In genomic region chr6:112036088-112036637, GRCh38 we compare ENCODE assay signal across 16 cellular contexts. TPM values are rescaled to one million over a fixed set of nuclear protein-coding genes. Genes with fewer than 3 reads are reported as not detected.
DNase-seq lines count a peak whose midpoint lies in the region; ATAC-seq and TF ChIP-seq lines count a peak whose summit lies in the region.
"Had no signal": no experiment of that assay in that cellular context is flagged by ENCODE, and none has a peak within 500 bp of the region (broad histone marks: within the 10 kb centered on the region; RNA-seq: fewer than 3 reads in every experiment).

No MANE protein-coding gene starts in this region.

- H3K4me1 ChIP-seq in IMR-90 (ENCODE audit: control insufficient read depth, insufficient read depth, low read length): peaks cover 6% of the 10 kb centered on the region
- H3K4me1 ChIP-seq in esophagus muscularis mucosa: peaks cover 13 to 24% (median 16%) of the 10 kb centered on the region in 4 donors
- H3K4me1 ChIP-seq: BLaER1, Peyer's patch had no signal

- no peak overlapping the region for H2BK20ac ChIP-seq in IMR-90 (ENCODE audit: low read depth, low read length)

- POLR2A ChIA-PET in activated CD4-positive, alpha-beta T cell treated with anti-CD3 and anti-CD28 coated beads for 36 hours (lab: Charles Lee): interaction anchor here (0.6 to 1.2 kb wide), 3 partner anchors 162 to 313 kb away, joined by 3 read pairs; no protein-coding TSS in a partner anchor
- POLR2A ChIA-PET in IMR-90 (lab: Charles Lee; ENCODE audit: unreplicated experiment): no interaction called here

- H3K9ac ChIP-seq in IMR-90 (ENCODE audit: low read depth, low read length): no peak overlapping the region
- H3K9ac ChIP-seq: BLaER1, KMS-11 had no signal

- H3K9me3 ChIP-seq in IMR-90 (ENCODE audit: control insufficient read depth, insufficient read depth, low read length) (no peaks in the 10 kb centered on the region), esophagus muscularis mucosa (no peaks in the 10 kb centered on the region)
- H3K9me3 ChIP-seq: BLaER1, neutrophil, Peyer's patch had no signal

- peak overlapping the region; percentile 18 for H2AK9ac ChIP-seq in IMR-90 (replicated peaks; ENCODE audit: low read depth, low read length, poor library complexity)

- dilution Hi-C loops in IMR-90 (cut with HindIII; ENCODE audit: low sequenced_read_pairs, unreplicated experiment): no loop called here

- H3K79me1 ChIP-seq in IMR-90 (ENCODE audit: low read depth in 1 of 2, low read length in 2 of 2): no peaks in the 10 kb centered on the region

- H3K18ac ChIP-seq in IMR-90 (ENCODE audit: low read depth, low read length): no peak overlapping the region

- H3K9me3 Mint-ChIP-seq in activated CD4-positive, alpha-beta T cell treated with anti-CD3 and anti-CD28 coated beads for 36 hours (ENCODE audit: low read depth): no peaks in the 10 kb centered on the region
- H3K9me3 Mint-ChIP-seq in stimulated activated effector memory CD8-positive, alpha-beta T cell treated with anti-CD3 and anti-CD28 coated beads, Interleukin-12 subunit alpha, Interleukin-12 subunit beta, amount 100 ng/mL, for 72 hours: no peaks in the 10 kb centered on the region

- CTCF ChIA-PET in activated CD4-positive, alpha-beta T cell treated with anti-CD3 and anti-CD28 coated beads for 36 hours (lab: Charles Lee): interaction anchor here (0.8 to 2.0 kb wide), 9 partner anchors 10 to 377 kb away, joined by 3 to 13 read pairs (median 3); no protein-coding TSS in a partner anchor
- CTCF ChIA-PET in IMR-90 (lab: Yijun Ruan, JAX): interaction anchor here (0.6 to 1.2 kb wide), 2 partner anchors 18 to 126 kb away, joined by 3 to 4 read pairs; no protein-coding TSS in a partner anchor

- H3K27ac ChIP-seq in IMR-90 (ENCODE audit: insufficient read depth, low read length): no peak overlapping the region
- H3K27ac ChIP-seq in esophagus muscularis mucosa (replicated peaks in 1 of 4): peak overlapping the region; percentile 2 to 76 (median 44)
- H3K27ac ChIP-seq: 22Rv1, BLaER1, KMS-11, neutrophil had no signal

- H2AFZ ChIP-seq in IMR-90 (replicated peaks; ENCODE audit: low read length, poor library complexity): no peak overlapping the region

- TF ChIP-seq POLR2A in IMR-90 (IDR thresholded peaks at IDR 0.05; ENCODE audit: low read depth, low read length) (no peak), esophagus muscularis mucosa (IDR thresholded peaks at IDR 0.05; ENCODE audit: low read depth) (no peak)

- no peak for TF ChIP-seq RAD21 in IMR-90 (IDR thresholded peaks at IDR 0.05; ENCODE audit: low read length)

- H2BK15ac ChIP-seq in IMR-90 (ENCODE audit: low read depth, low read length): no peak overlapping the region

- DNase-seq in activated CD4-positive, alpha-beta T cell treated with anti-CD3 and anti-CD28 coated beads for 36 hours: peak; percentile 64
- no peak for DNase-seq in activated CD4-positive, alpha-beta T cell treated with anti-CD3 and anti-CD28 coated beads for 1 hour
- DNase-seq in IMR-90: no peak
- no peak for DNase-seq in esophagus muscularis mucosa (ENCODE audit: extremely low spot score)
- no peak for DNase-seq in stimulated activated effector memory CD8-positive, alpha-beta T cell treated with anti-CD3 and anti-CD28 coated beads, Interleukin-12 subunit alpha, Interleukin-12 subunit beta, amount 100 ng/mL, for 72 hours (ENCODE audit: low spot score in 2 of 2)
- DNase-seq in left lobe of liver (ENCODE audit: low spot score): no peak
- no peak for DNase-seq in RPMI8226
- DNase-seq: DMS153, head of caudate nucleus, NCI-H1105, Peyer's patch had no signal

- H3K36me3 ChIP-seq in IMR-90 (ENCODE audit: control insufficient read depth, insufficient read depth, low read length) (no peaks in the 10 kb centered on the region), esophagus muscularis mucosa (no peaks in the 10 kb centered on the region)
- H3K36me3 ChIP-seq: BLaER1, neutrophil, Peyer's patch had no signal

- H3K23ac ChIP-seq in IMR-90 (ENCODE audit: low read depth, low read length): no peak overlapping the region

- in situ Hi-C loops in IMR-90 (cut with MboI; ENCODE audit: low sequenced_read_pairs): loop anchor here (25.0 kb wide), 2 partner anchors 674 to 999 kb away; no protein-coding TSS in a partner anchor

- no TSS peak for BruUV-seq in IMR-90 (replicated peaks; lab: Mats Ljungman, UMichigan)

- H3K4me2 ChIP-seq in IMR-90 (ENCODE audit: low read depth, low read length): no peak overlapping the region
- H3K4me2 ChIP-seq: BLaER1, KMS-11 had no signal

- H3K27me3 Mint-ChIP-seq in activated CD4-positive, alpha-beta T cell treated with anti-CD3 and anti-CD28 coated beads for 36 hours: no peaks in the 10 kb centered on the region

- no peak overlapping the region for H2BK120ac ChIP-seq in IMR-90 (ENCODE audit: low read depth, low read length)

- no peak overlapping the region for H3K56ac ChIP-seq in IMR-90 (ENCODE audit: extremely low read depth, insufficient read depth, low read length)

- H3K36me3 Mint-ChIP-seq in activated CD4-positive, alpha-beta T cell treated with anti-CD3 and anti-CD28 coated beads for 36 hours (ENCODE audit: low read depth): no peaks in the 10 kb centered on the region
- H3K36me3 Mint-ChIP-seq in stimulated activated effector memory CD8-positive, alpha-beta T cell treated with anti-CD3 and anti-CD28 coated beads, Interleukin-12 subunit alpha, Interleukin-12 subunit beta, amount 100 ng/mL, for 72 hours: no peaks in the 10 kb centered on the region

- H3K4me3 ChIP-seq in IMR-90 (ENCODE audit: insufficient read depth, low read depth, low read length) (no peak overlapping the region), esophagus muscularis mucosa (no peak overlapping the region)
- H3K4me3 ChIP-seq: BLaER1, Peyer's patch had no signal

- no peak overlapping the region for H3K14ac ChIP-seq in IMR-90 (replicated peaks; ENCODE audit: low read depth, low read length)

- intact Hi-C loops in activated CD4-positive, alpha-beta T cell treated with anti-CD3 and anti-CD28 coated beads for 36 hours (cut with DNase I, micrococcal nuclease): loop anchor here in 1 of 2 experiments (10.0 kb wide), 1 partner anchor 881 kb away; no protein-coding TSS in a partner anchor
- intact Hi-C loops in IMR-90 (cut with micrococcal nuclease): no loop called here
- intact Hi-C loops in esophagus muscularis mucosa (cut with DNase I): no loop called here

- H3K27me3 ChIP-seq in IMR-90 (ENCODE audit: control insufficient read depth, insufficient read depth, low read length) (peaks cover 10% of the 10 kb centered on the region), esophagus muscularis mucosa (no peaks in the 10 kb centered on the region)
- H3K27me3 ChIP-seq: BLaER1, neutrophil, Peyer's patch had no signal

- H2BK5ac ChIP-seq in IMR-90 (ENCODE audit: low read depth, low read length, poor library complexity, severe bottlenecking): no peak overlapping the region

- H4K91ac ChIP-seq in IMR-90 (ENCODE audit: insufficient read depth, low read depth, low read length): no peak overlapping the region

- ATAC-seq in activated CD4-positive, alpha-beta T cell treated with anti-CD3 and anti-CD28 coated beads for 36 hours: peak; percentile 66
- ATAC-seq in IMR-90 (ENCODE audit: low read depth) (no peak), GM21576 (IDR thresholded peaks at IDR 0.05; ENCODE audit: unreplicated experiment) (no peak), left lobe of liver (no peak)
- peak; percentile 64 for ATAC-seq in stimulated activated effector memory CD8-positive, alpha-beta T cell treated with anti-CD3 and anti-CD28 coated beads, Interleukin-12 subunit alpha, Interleukin-12 subunit beta, amount 100 ng/mL, for 72 hours

- peaks cover 13% of the 10 kb centered on the region; the same call in 1 of the 2 replicates for H3K9me1 ChIP-seq in IMR-90 (ENCODE audit: insufficient read depth, low read length)

- H3K4me3 Mint-ChIP-seq in activated CD4-positive, alpha-beta T cell treated with anti-CD3 and anti-CD28 coated beads for 36 hours: no peak overlapping the region
- H3K4me3 Mint-ChIP-seq in stimulated activated effector memory CD8-positive, alpha-beta T cell treated with anti-CD3 and anti-CD28 coated beads, Interleukin-12 subunit alpha, Interleukin-12 subunit beta, amount 100 ng/mL, for 72 hours: no peak overlapping the region

- H4K8ac ChIP-seq in IMR-90 (ENCODE audit: low read depth in 2 of 2, low read length in 2 of 2): no peak overlapping the region

- no peak for TF ChIP-seq CTCF in IMR-90 (conservative IDR thresholded peaks at IDR 0.05; ENCODE audit: low read depth, low read length)
- no peak for TF ChIP-seq CTCF in esophagus muscularis mucosa (IDR thresholded peaks at IDR 0.05)

- H3K27ac Mint-ChIP-seq in activated CD4-positive, alpha-beta T cell treated with anti-CD3 and anti-CD28 coated beads for 36 hours: peak overlapping the region; percentile 83
- no peak overlapping the region for H3K27ac Mint-ChIP-seq in stimulated activated effector memory CD8-positive, alpha-beta T cell treated with anti-CD3 and anti-CD28 coated beads, Interleukin-12 subunit alpha, Interleukin-12 subunit beta, amount 100 ng/mL, for 72 hours

- WGBS in IMR-90 (ENCODE audit: extremely low coverage in 2 of 2, insufficient read length in 1 of 2), 2 experiments: 100% methylated on average over 1 of the region's 4 CpGs; no CpG with 5 or more reads in 1 of the 2 experiments
- WGBS in esophagus muscularis mucosa: 92% methylated on average over 4 of the region's 4 CpGs

- peaks cover 82% of the 10 kb centered on the region for H3K4me1 Mint-ChIP-seq in activated CD4-positive, alpha-beta T cell treated with anti-CD3 and anti-CD28 coated beads for 36 hours
- H3K4me1 Mint-ChIP-seq in stimulated activated effector memory CD8-positive, alpha-beta T cell treated with anti-CD3 and anti-CD28 coated beads, Interleukin-12 subunit alpha, Interleukin-12 subunit beta, amount 100 ng/mL, for 72 hours: peaks cover 18% of the 10 kb centered on the region

- TF ChIP-seq EP300 in esophagus muscularis mucosa (IDR thresholded peaks at IDR 0.05): no peak

- no peak overlapping the region for H4K5ac ChIP-seq in IMR-90 (ENCODE audit: low read depth, low read length)

- no peaks in the 10 kb centered on the region for H4K20me1 ChIP-seq in IMR-90 (ENCODE audit: insufficient read depth, low read length)
- H4K20me1 ChIP-seq: BLaER1 had no signal

- no peak overlapping the region for H2AK5ac ChIP-seq in IMR-90 (ENCODE audit: low read depth, low read length)

- H3K4ac ChIP-seq in IMR-90 (ENCODE audit: low read depth, low read length): no peak overlapping the region; the same call in 1 of the 2 replicates

RNA-seq across cellular contexts. Expression of gene CCN6, which starts 17.7 kb away (rescaled TPM):
- total RNA-seq in activated CD4-positive, alpha-beta T cell treated with anti-CD3 and anti-CD28 coated beads for 36 hours: under 1 TPM; 0.26 to 0.32 TPM
- not detected in 2 replicates for total RNA-seq in IMR-90 (2012; rRNA removed)
- not detected in 2 replicates for polyA plus RNA-seq in IMR-90 (2012; rRNA removed)
- not detected in 2 replicates for polyA plus RNA-seq in IMR-90 (2012; cell fraction: cytosol; rRNA removed)
- not detected in 2 replicates for polyA plus RNA-seq in IMR-90 (2012; cell fraction: nucleus; rRNA removed; ENCODE audit: low replicate concordance)
- total RNA-seq in esophagus muscularis mucosa: not detected
- not detected for total RNA-seq in left lobe of liver
- total RNA-seq: Peyer's patch had no signal

RNA-seq across cellular contexts. Expression of gene TUBE1, which starts 51.1 kb away (rescaled TPM):
- total RNA-seq in activated CD4-positive, alpha-beta T cell treated with anti-CD3 and anti-CD28 coated beads for 36 hours: 10 to 100 TPM; 41.8 to 44.4 TPM
- total RNA-seq in IMR-90 (2012; rRNA removed): 8.6 and 10.0 TPM in 2 replicates
- 6.5 and 7.9 TPM in 2 replicates for polyA plus RNA-seq in IMR-90 (2012; rRNA removed)
- 1.5 and 2.0 TPM in 2 replicates for polyA plus RNA-seq in IMR-90 (2012; cell fraction: cytosol; rRNA removed)
- polyA plus RNA-seq in IMR-90 (2012; cell fraction: nucleus; rRNA removed; ENCODE audit: low replicate concordance): 10.4 and 42.0 TPM in 2 replicates
- 10 to 100 TPM; 15.6 to 35.3 (median 20.3) TPM for total RNA-seq in esophagus muscularis mucosa
- 31.9 TPM for total RNA-seq in left lobe of liver

RNA-seq across cellular contexts. Expression of gene FAM229B, which starts 51.2 kb away (rescaled TPM):
- 1 to 10 TPM; 6.4 to 7.3 TPM for total RNA-seq in activated CD4-positive, alpha-beta T cell treated with anti-CD3 and anti-CD28 coated beads for 36 hours
- total RNA-seq in IMR-90 (2012; rRNA removed): 8.6 and 11.4 TPM in 2 replicates
- 23.2 and 25.6 TPM in 2 replicates for polyA plus RNA-seq in IMR-90 (2012; rRNA removed)
- polyA plus RNA-seq in IMR-90 (2012; cell fraction: cytosol; rRNA removed): 5.0 and 13.4 TPM in 2 replicates
- 0.74 and 11.5 TPM in 2 replicates for polyA plus RNA-seq in IMR-90 (2012; cell fraction: nucleus; rRNA removed; ENCODE audit: low replicate concordance)
- 10 to 100 TPM; 10.6 to 23.3 (median 14.1) TPM for total RNA-seq in esophagus muscularis mucosa
- total RNA-seq in left lobe of liver: 13.6 TPM

Comparison
In these comparisons a context has a peak if more than half of its experiments do, and no peak if none do; other contexts are left out.
1. ATAC-seq: peak in activated CD4-positive, alpha-beta T cell treated with anti-CD3 and anti-CD28 coated beads for 36 hours (single experiment) and stimulated activated effector memory CD8-positive, alpha-beta T cell treated with anti-CD3 and anti-CD28 coated beads, Interleukin-12 subunit alpha, Interleukin-12 subunit beta, amount 100 ng/mL, for 72 hours (single experiment); none in IMR-90 (single experiment), GM21576 (single experiment) and left lobe of liver (single experiment).